29 cellular contexts compared by ENCODE assay signal in genomic region chr4:89954906-89955305, GRCh38.
"Had no signal": no experiment of that assay in that cellular context is flagged by ENCODE, and none has a peak within 500 bp of the region (broad histone marks: within the 10 kb centered on the region; RNA-seq: fewer than 3 reads in every experiment).

No MANE protein-coding gene starts in this region.

- H3K4me2 ChIP-seq: smooth muscle cell had no signal

- H3K27ac ChIP-seq: heart right ventricle, lower lobe of right lung, parathyroid adenoma, right atrium auricular region, right lobe of liver, tibial nerve, upper lobe of left lung, vagina had no signal

- H3K9me3 Mint-ChIP-seq: naive thymus-derived CD4-positive, alpha-beta T cell; natural killer cell treated with Interleukin-12 subunit alpha and Interleukin-12 subunit beta and Interleukin-15 and Interleukin-18, amount 100 ng/mL, for 72 hours; stimulated activated memory B cell treated with anti-CD40 and anti-IgM and Interleukin-4, amounts not matched to agents 10 μg/mL and 1 μg/mL and 100 μg/mL, for 72 hours; stimulated activated naive CD8-positive, alpha-beta T cell treated with anti-CD3 and anti-CD28 coated beads, Interleukin-15, amount 100 ng/mL, for 72 hours had no signal

- H3K9me3 ChIP-seq: heart right ventricle, lower lobe of right lung, mucosa of descending colon, right atrium auricular region, right lobe of liver, tibial nerve, upper lobe of left lung, vagina had no signal

- H3K4me3 Mint-ChIP-seq: naive thymus-derived CD4-positive, alpha-beta T cell; natural killer cell treated with Interleukin-12 subunit alpha and Interleukin-12 subunit beta and Interleukin-15 and Interleukin-18, amount 100 ng/mL, for 72 hours; stimulated activated memory B cell treated with anti-CD40 and anti-IgM and Interleukin-4, amounts not matched to agents 10 μg/mL and 1 μg/mL and 100 μg/mL, for 72 hours; stimulated activated naive CD8-positive, alpha-beta T cell treated with anti-CD3 and anti-CD28 coated beads, Interleukin-15, amount 100 ng/mL, for 72 hours had no signal

- FAIRE-seq: keratinocyte had no signal

- H3K79me2 ChIP-seq: parathyroid adenoma had no signal

- H3K4me3 ChIP-seq: heart right ventricle, lower lobe of right lung, mucosa of descending colon, right atrium auricular region, right lobe of liver, smooth muscle cell, tibial nerve, upper lobe of left lung, vagina had no signal

- H3K36me3 Mint-ChIP-seq: natural killer cell treated with Interleukin-12 subunit alpha and Interleukin-12 subunit beta and Interleukin-15 and Interleukin-18, amount 100 ng/mL, for 72 hours; stimulated activated memory B cell treated with anti-CD40 and anti-IgM and Interleukin-4, amounts not matched to agents 10 μg/mL and 1 μg/mL and 100 μg/mL, for 72 hours had no signal

- H3K27me3 ChIP-seq: right atrium auricular region, right lobe of liver, tibial nerve, upper lobe of left lung, vagina had no signal

- H3K36me3 ChIP-seq: heart right ventricle, lower lobe of right lung, right atrium auricular region, right lobe of liver, tibial nerve, upper lobe of left lung, vagina had no signal

- H3K4me1 Mint-ChIP-seq: naive thymus-derived CD4-positive, alpha-beta T cell; stimulated activated memory B cell treated with anti-CD40 and anti-IgM and Interleukin-4, amounts not matched to agents 10 μg/mL and 1 μg/mL and 100 μg/mL, for 72 hours; stimulated activated naive CD8-positive, alpha-beta T cell treated with anti-CD3 and anti-CD28 coated beads, Interleukin-15, amount 100 ng/mL, for 72 hours had no signal

- ATAC-seq: heart right ventricle; left cardiac atrium; left lobe of liver; left ventricle myocardium superior; lower lobe of right lung; mucosa of descending colon; naive thymus-derived CD4-positive, alpha-beta T cell; natural killer cell treated with Interleukin-12 subunit alpha and Interleukin-12 subunit beta and Interleukin-15 and Interleukin-18, amount 100 ng/mL, for 72 hours; right lobe of liver; stimulated activated memory B cell treated with anti-CD40 and anti-IgM and Interleukin-4, amounts not matched to agents 10 μg/mL and 1 μg/mL and 100 μg/mL, for 72 hours; stimulated activated naive CD8-positive, alpha-beta T cell treated with anti-CD3 and anti-CD28 coated beads, Interleukin-15, amount 100 ng/mL, for 72 hours had no signal

- H3K27me3 Mint-ChIP-seq: progenitor cell of endocrine pancreas; stimulated activated memory B cell treated with anti-CD40 and anti-IgM and Interleukin-4, amounts not matched to agents 10 μg/mL and 1 μg/mL and 100 μg/mL, for 72 hours; stimulated activated naive CD8-positive, alpha-beta T cell treated with anti-CD3 and anti-CD28 coated beads, Interleukin-15, amount 100 ng/mL, for 72 hours had no signal

- H3K4me1 ChIP-seq: heart right ventricle, lower lobe of right lung, parathyroid adenoma, right atrium auricular region, right lobe of liver, tibial nerve, upper lobe of left lung, vagina had no signal

- H3K27ac Mint-ChIP-seq: naive thymus-derived CD4-positive, alpha-beta T cell; natural killer cell treated with Interleukin-12 subunit alpha and Interleukin-12 subunit beta and Interleukin-15 and Interleukin-18, amount 100 ng/mL, for 72 hours; progenitor cell of endocrine pancreas; stimulated activated memory B cell treated with anti-CD40 and anti-IgM and Interleukin-4, amounts not matched to agents 10 μg/mL and 1 μg/mL and 100 μg/mL, for 72 hours; stimulated activated naive CD8-positive, alpha-beta T cell treated with anti-CD3 and anti-CD28 coated beads, Interleukin-15, amount 100 ng/mL, for 72 hours had no signal

- H3K9ac ChIP-seq: parathyroid adenoma had no signal

- DNase-seq: heart right ventricle; hippocampal formation; kidney glomerular epithelial cell; left cardiac atrium; left ventricle myocardium superior; lower lobe of right lung; midbrain; mucosa of descending colon; naive thymus-derived CD4-positive, alpha-beta T cell; occipital lobe; right lobe of liver; stimulated activated CD4-positive, alpha-beta T cell treated with anti-CD3 and anti-CD28 coated beads, Interleukin-1b, Interleukin-23, amount 100 ng/mL, for 48 hours; stimulated activated CD4-positive, alpha-beta T cell treated with anti-CD3 and anti-CD28 coated beads, Interleukin-2, amount 100 ng/mL, for 48 hours; stimulated activated CD4-positive, alpha-beta T cell treated with anti-CD3 and anti-CD28 coated beads, Interleukin-4, amount 100 ng/mL, for 4 hours; stimulated activated CD8-positive, alpha-beta memory T cell treated with anti-CD3 and anti-CD28 coated beads, Interleukin-4, amount 100 ng/mL, for 48 hours; stimulated activated naive CD4-positive, alpha-beta T cell treated with Interleukin-2 at 50 U/mL for 16 hours; stimulated activated naive CD8-positive, alpha-beta T cell treated with anti-CD3 and anti-CD28 coated beads, Interleukin-15, amount 100 ng/mL, for 72 hours; substantia nigra; upper lobe of left lung had no signal

- H2AFZ ChIP-seq: parathyroid adenoma had no signal
